In genomic region chr11:111331711-111332479, GRCh38 we compare ENCODE assay signal across 17 cellular contexts. TPM values are rescaled to one million over a fixed set of nuclear protein-coding genes. Genes with fewer than 3 reads are reported as not detected.
DNase-seq lines count a peak whose midpoint lies in the region; ATAC-seq, FAIRE-seq and TF ChIP-seq lines count a peak whose summit lies in the region.
"Had no signal": no experiment of that assay in that cellular context is flagged by ENCODE, and none has a peak within 500 bp of the region (broad histone marks: within the 10 kb centered on the region; RNA-seq: fewer than 3 reads in every experiment).

No MANE protein-coding gene starts in this region.

- in situ Hi-C loops in GM12878 (cut with MboI) = no loop called here

- H3K27me3 ChIP-seq in GM12878 (replicated peaks in 1 of 2; ENCODE audit: control insufficient read depth in 2 of 2, insufficient read depth in 2 of 2, low read length in 1 of 2) = no peaks in the 10 kb centered on the region
- no peaks in the 10 kb centered on the region for H3K27me3 ChIP-seq in muscle layer of duodenum (ENCODE audit: low read depth, low read length)
- H3K27me3 ChIP-seq: thyroid gland had no signal

- TF ChIP-seq CTCF in AG09319 (IDR thresholded peaks at IDR 0.05; ENCODE audit: low read depth, low read length) (no peak), GM12878 (IDR thresholded peaks at IDR 0.05 in 2 of 3, conservative IDR thresholded peaks at IDR 0.05 in 1 of 3; ENCODE audit: control insufficient read depth in 2 of 3, extremely low read depth in 1 of 3, insufficient read depth in 1 of 3, low read depth in 3 of 3, low read length in 3 of 3) (no peak)

- peak in 1 of 2 experiments; percentile 49; a peak in 1 of 4 replicates for TF ChIP-seq EP300 in GM12878 (IDR thresholded peaks at IDR 0.05; ENCODE audit: borderline replicate concordance in 1 of 2, control insufficient read depth in 1 of 2, low read depth in 2 of 2, low read length in 2 of 2)

- no peaks in the 10 kb centered on the region for H3K79me2 ChIP-seq in GM12878 (ENCODE audit: control insufficient read depth, insufficient read depth, low read length)

- intact Hi-C loops in GM12878 (cut with micrococcal nuclease; ENCODE audit: unreplicated experiment) = no loop called here

- no peaks in the 10 kb centered on the region for H4K20me1 ChIP-seq in GM12878 (ENCODE audit: control insufficient read depth, insufficient read depth)

- H3K4me1 ChIP-seq in GM12878 (ENCODE audit: control insufficient read depth, insufficient read depth, low read length) = peaks cover 3% of the 10 kb centered on the region; the same call in 1 of the 2 replicates
- peaks cover 7 to 10% of the 10 kb centered on the region in 2 donors for H3K4me1 ChIP-seq in muscle layer of duodenum (ENCODE audit: control insufficient read depth in 1 of 2, insufficient read depth in 2 of 2, low read length in 2 of 2)

- peak; percentile 27 for DNase-seq in AG09319 (ENCODE audit: extremely low read depth, low read depth)
- DNase-seq in NCI-H1105 treated with DMSO at 0.1 percent for 48 hours (lab: John Stamatoyannopoulos, UW) = peak; percentile 95
- DNase-seq in GM12878 (ENCODE audit: low read depth, low spot score) = no peak
- no peak for DNase-seq in globus pallidus (ENCODE audit: low spot score)
- no peak for DNase-seq in glomerular visceral epithelial cell (ENCODE audit: extremely low spot score)
- DNase-seq: activated B cell treated with CpG ODN at 0.5 μM for 24 hours, cortex of kidney, Kasumi-1, NCI-H345, posterior cingulate gyrus, thyroid gland had no signal

- no peak for TF ChIP-seq RAD21 in GM12878 (IDR thresholded peaks at IDR 0.05; ENCODE audit: insufficient read depth, low read depth, low read length)

- H3K9me3 ChIP-seq in GM12878 (replicated peaks; ENCODE audit: control insufficient read depth, insufficient read depth, low read length) = no peaks in the 10 kb centered on the region
- H3K9me3 ChIP-seq in muscle layer of duodenum (ENCODE audit: control insufficient read depth in 1 of 2, low read length in 2 of 2) = no peaks in the 10 kb centered on the region
- H3K9me3 ChIP-seq: thyroid gland had no signal

- H2AFZ ChIP-seq in GM12878 (ENCODE audit: control insufficient read depth, low read depth, low read length) = no peak overlapping the region

- WGBS in GM12878 (ENCODE audit: insufficient coverage, insufficient replicate concordance, low lambda C conversion rate, missing lambda C conversion rate) = 36% methylated on average over 4 of the region's 4 CpGs

- SMC1A ChIA-PET in GM12878 (lab: Charles Lee; ENCODE audit: uncharacterized antibody, unreplicated experiment) = interaction anchor here (0.6 to 2.5 kb wide), 4 partner anchors 9 to 543 kb away, joined by 3 to 8 read pairs (median 5); no protein-coding TSS in a partner anchor

- no peak overlapping the region for H3K4me2 ChIP-seq in GM12878 (ENCODE audit: control insufficient read depth, insufficient read depth)

- H3K9ac ChIP-seq in GM12878 (ENCODE audit: control insufficient read depth, insufficient read depth, low read length) = no peak overlapping the region

- H3K4me3 ChIP-seq in GM12878 = no peak overlapping the region
- no peak overlapping the region for H3K4me3 ChIP-seq in muscle layer of duodenum (ENCODE audit: low read depth in 1 of 2, low read length in 2 of 2)
- H3K4me3 ChIP-seq: thyroid gland had no signal

- peak; percentile 80 for ATAC-seq in GM12878
- no peak for ATAC-seq in GM21528 (IDR thresholded peaks at IDR 0.05; ENCODE audit: low FRiP score, unreplicated experiment)
- no peak for ATAC-seq in HG02610 (IDR thresholded peaks at IDR 0.05; ENCODE audit: unreplicated experiment)
- ATAC-seq: activated naive CD4-positive, alpha-beta T cell treated with anti-CD3 and anti-CD28 coated beads, Interleukin-2, amount 50 U/mL, for 72 hours had no signal

- RAD21 ChIA-PET in GM12878 (lab: Charles Lee; ENCODE audit: unreplicated experiment) = interaction anchor here (0.6 kb wide), 1 partner anchor 86 kb away, joined by 3 read pairs; no protein-coding TSS in a partner anchor

- no peaks in the 10 kb centered on the region for H3K36me3 ChIP-seq in GM12878 (ENCODE audit: control insufficient read depth in 2 of 2, insufficient read depth in 2 of 2, low read length in 1 of 2)
- H3K36me3 ChIP-seq in muscle layer of duodenum (ENCODE audit: control insufficient read depth in 1 of 2, insufficient read depth in 2 of 2, low read length in 2 of 2) = no peaks in the 10 kb centered on the region
- H3K36me3 ChIP-seq: thyroid gland had no signal

- BruUV-seq in GM12878 (replicated peaks; lab: Mats Ljungman, UMichigan) = no TSS peak

- no peak overlapping the region for H3K27ac ChIP-seq in GM12878 (ENCODE audit: control insufficient read depth, insufficient read depth)
- H3K27ac ChIP-seq in muscle layer of duodenum (ENCODE audit: low read length) = peak overlapping the region; percentile 14
- H3K27ac ChIP-seq: thyroid gland had no signal

- POLR2A ChIA-PET in GM12878 (lab: Charles Lee) = no interaction called here

- CTCF ChIA-PET in GM12878 (lab: Yijun Ruan, JAX) = interaction anchor here (1.3 to 3.8 kb wide), 2 partner anchors 90 to 98 kb away, joined by 4 to 27 read pairs; no protein-coding TSS in a partner anchor

- no peak for TF ChIP-seq POLR2A in GM12878 (IDR thresholded peaks at IDR 0.05; ENCODE audit: low read depth, low read length)

- no peak for FAIRE-seq in GM12878 (lab: Jason Lieb, UNC)
- FAIRE-seq: frontal cortex had no signal

TF ChIP-seq in GM12878, 131 proteins besides CTCF, POLR2A, EP300 and RAD21 (continues in another document):
- TF ChIP-seq SMAD5 (IDR thresholded peaks at IDR 0.05; ENCODE audit: low read depth) (no peak), SRF (IDR thresholded peaks at IDR 0.05; ENCODE audit: low read depth in 2 of 2, low read length in 2 of 2) (no peak), IRF3 (IDR thresholded peaks at IDR 0.05) (no peak), ZNF207 (IDR thresholded peaks at IDR 0.05; ENCODE audit: borderline replicate concordance) (no peak), IKZF2 (IDR thresholded peaks at IDR 0.05) (peak; percentile 70 to 71), DPF2 (IDR thresholded peaks at IDR 0.05) (peak; percentile 44; the same call in 1 of the 2 replicates), TARDBP (IDR thresholded peaks at IDR 0.05; ENCODE audit: borderline replicate concordance) (no peak)

RNA-seq across cellular contexts. Expression of gene POU2AF3, which starts 33.5 kb away (rescaled TPM):
- total RNA-seq in GM12878 (2013; cell fraction: nucleolus; rRNA removed) = not detected in 2 replicates
- 0.17 TPM in 1 of 2 replicates, not detected in the other for total RNA-seq in GM12878 (2014; rRNA removed)
- not detected in 2 replicates for total RNA-seq in GM12878 (2014; rRNA removed; fragmentation: Illumina TruSeq; extraction: Trizol)
- not detected in 2 replicates for total RNA-seq in GM12878 (2021)
- polyA plus RNA-seq in GM12878 (2011; ENCODE audit: low read depth) = not detected
- 0.09 TPM in 1 of 2 replicates, not detected in the other for polyA plus RNA-seq in GM12878 (2011; rRNA removed)
- 0.05 TPM in 1 of 2 replicates, not detected in the other for polyA plus RNA-seq in GM12878 (2011; cell fraction: cytosol; rRNA removed)
- 0.45 TPM in 1 of 2 replicates, not detected in the other for polyA plus RNA-seq in GM12878 (2011; cell fraction: nucleus; rRNA removed)
- 0.22 and 0.27 TPM in 2 replicates for polyA plus RNA-seq in GM12878 (2012)
- polyA plus RNA-seq in GM12878 (2014; fragmentation: Illumina TruSeq; extraction: Trizol) = not detected in 2 replicates
- not detected for polyA plus RNA-seq in GM12878 (2014; fragmentation: Nextera tagmentation; extraction: Ambion mirVana)
- polyA plus RNA-seq in GM12878 (2014; rRNA removed) = not detected in 2 replicates
- polyA plus RNA-seq in GM12878 (2016; fragmentation: Nextera tagmentation; extraction: Ambion mirVana) = under 1 TPM in 1 of 2 experiments, not detected in 1; 0.17 TPM
- not detected in 2 replicates for polyA minus RNA-seq in GM12878 (2011; rRNA and poly(A)+ RNA removed)
- not detected in 2 replicates for polyA minus RNA-seq in GM12878 (2011; cell fraction: cytosol; rRNA and poly(A)+ RNA removed)
- polyA minus RNA-seq in GM12878 (2011; cell fraction: nucleus; rRNA and poly(A)+ RNA removed) = not detected in 2 replicates
- total RNA-seq: activated naive CD4-positive, alpha-beta T cell treated with anti-CD3 and anti-CD28 coated beads, Interleukin-2, amount 50 U/mL, for 72 hours; mononuclear cell had no signal

RNA-seq across cellular contexts. Expression of gene POU2AF1, which starts 47.2 kb away (rescaled TPM):
- 165 and 176 TPM in 2 replicates for total RNA-seq in GM12878 (2013; cell fraction: nucleolus; rRNA removed)
- total RNA-seq in GM12878 (2014; rRNA removed) = 28.7 and 31.2 TPM in 2 replicates
- 31.9 and 35.1 TPM in 2 replicates for total RNA-seq in GM12878 (2014; rRNA removed; fragmentation: Illumina TruSeq; extraction: Trizol)
- total RNA-seq in GM12878 (2021) = 165 and 169 TPM in 2 replicates
- 175 TPM for polyA plus RNA-seq in GM12878 (2011; ENCODE audit: low read depth)
- 34.5 and 61.7 TPM in 2 replicates for polyA plus RNA-seq in GM12878 (2011; rRNA removed)
- polyA plus RNA-seq in GM12878 (2011; cell fraction: cytosol; rRNA removed) = 57.8 and 71.0 TPM in 2 replicates
- polyA plus RNA-seq in GM12878 (2011; cell fraction: nucleus; rRNA removed) = 98.1 and 141 TPM in 2 replicates
- 246 and 275 TPM in 2 replicates for polyA plus RNA-seq in GM12878 (2012)
- polyA plus RNA-seq in GM12878 (2014; fragmentation: Illumina TruSeq; extraction: Trizol) = 97.7 and 107 TPM in 2 replicates
- polyA plus RNA-seq in GM12878 (2014; fragmentation: Nextera tagmentation; extraction: Ambion mirVana) = 10 to 100 TPM; 13.1 to 92.7 TPM
- 93.5 and 128 TPM in 2 replicates for polyA plus RNA-seq in GM12878 (2014; rRNA removed)
- 10 to 100 TPM; 71.3 to 79.7 TPM for polyA plus RNA-seq in GM12878 (2016; fragmentation: Nextera tagmentation; extraction: Ambion mirVana)
- 70.5 and 86.6 TPM in 2 replicates for polyA minus RNA-seq in GM12878 (2011; rRNA and poly(A)+ RNA removed)
- 55.2 and 55.6 TPM in 2 replicates for polyA minus RNA-seq in GM12878 (2011; cell fraction: cytosol; rRNA and poly(A)+ RNA removed)
- 48.6 and 100 TPM in 2 replicates for polyA minus RNA-seq in GM12878 (2011; cell fraction: nucleus; rRNA and poly(A)+ RNA removed)
- total RNA-seq: frontal cortex had no signal

Comparison
In these comparisons a context has a peak if more than half of its experiments do, and no peak if none do; other contexts are left out.
1. DNase-seq: peak in AG09319 (single experiment) and NCI-H1105 treated with DMSO at 0.1 percent for 48 hours (single experiment); none in GM12878 (single experiment), globus pallidus (single experiment) and glomerular visceral epithelial cell (single experiment).